Comparison of ENCODE assay signal across 9 cellular contexts in genomic region chr20:50848341-50848808, GRCh38. TPM values are rescaled to one million over a fixed set of nuclear protein-coding genes. Genes with fewer than 3 reads are reported as not detected.
DNase-seq lines count a peak whose midpoint lies in the region; ATAC-seq and TF ChIP-seq lines count a peak whose summit lies in the region.
"Had no signal": no experiment of that assay in that cellular context is flagged by ENCODE, and none has a peak within 500 bp of the region (broad histone marks: within the 10 kb centered on the region; RNA-seq: fewer than 3 reads in every experiment).

No MANE protein-coding gene starts in this region.

- intact Hi-C loops in CD4-positive, alpha-beta T cell (cut with DNase I, micrococcal nuclease): no loop called here

- no peaks in the 10 kb centered on the region for H3K36me3 Mint-ChIP-seq in brain
- peaks cover 18% of the 10 kb centered on the region for H3K36me3 Mint-ChIP-seq in CD4-positive, alpha-beta T cell (ENCODE audit: low read depth)

- TF ChIP-seq CTCF in brain (conservative IDR thresholded peaks at IDR 0.05) (no peak), suprapubic skin (IDR thresholded peaks at IDR 0.05) (no peak)
- no peak for TF ChIP-seq CTCF in CD4-positive, alpha-beta T cell (IDR thresholded peaks at IDR 0.05)

- no peak for TF ChIP-seq EP300 in suprapubic skin (IDR thresholded peaks at IDR 0.05)

- no peak for ATAC-seq in CD4-positive, alpha-beta T cell (ENCODE audit: poor library complexity)

- CTCF ChIA-PET in CD4-positive, alpha-beta T cell (lab: Charles Lee): interaction anchor here (1.4 kb wide), 1 partner anchor 54 kb away, joined by 3 read pairs; no protein-coding TSS in a partner anchor

- H3K4me1 ChIP-seq in suprapubic skin: peaks cover 46% of the 10 kb centered on the region

- DNase-seq in NCI-H446 (lab: John Stamatoyannopoulos, UW) (peak; percentile 52 to 73), suprapubic skin (ENCODE audit: low spot score in 2 of 2) (no peak), cortex of kidney (lab: John Stamatoyannopoulos, UW) (no peak)
- no peak for DNase-seq in activated CD4-positive, alpha-beta T cell treated with anti-CD3 and anti-CD28 coated beads for 1 hour
- no peak for DNase-seq in CD4-positive, alpha-beta T cell
- no peak for DNase-seq in stimulated activated CD4-positive, alpha-beta T cell treated with anti-CD3 and anti-CD28 coated beads, Interleukin-4, amount 100 ng/mL, for 4 hours
- DNase-seq: T-helper 9 cell had no signal

- no peaks in the 10 kb centered on the region for H3K27me3 Mint-ChIP-seq in brain
- H3K27me3 Mint-ChIP-seq in CD4-positive, alpha-beta T cell: no peaks in the 10 kb centered on the region

- no peaks in the 10 kb centered on the region for H3K36me3 ChIP-seq in suprapubic skin

- no peaks in the 10 kb centered on the region for H3K9me3 ChIP-seq in suprapubic skin
- no peaks in the 10 kb centered on the region for H3K9me3 ChIP-seq in CD4-positive, alpha-beta T cell (ENCODE audit: control insufficient read depth, low read length)

- H3K4me1 Mint-ChIP-seq in brain: peaks cover 21% of the 10 kb centered on the region
- no peaks in the 10 kb centered on the region for H3K4me1 Mint-ChIP-seq in CD4-positive, alpha-beta T cell (ENCODE audit: low read depth)

- no peak for TF ChIP-seq POLR2A in suprapubic skin (IDR thresholded peaks at IDR 0.05)

- H3K27me3 ChIP-seq in layer of hippocampus (ENCODE audit: control insufficient read depth, insufficient read depth, low read length) (no peaks in the 10 kb centered on the region), suprapubic skin (no peaks in the 10 kb centered on the region)
- no peaks in the 10 kb centered on the region for H3K27me3 ChIP-seq in CD4-positive, alpha-beta T cell (ENCODE audit: control insufficient read depth, insufficient read depth, low read length)

- peaks cover 0 to 3% (median 0%) of the 10 kb centered on the region in 5 experiments for H3K9me3 Mint-ChIP-seq in brain
- H3K9me3 Mint-ChIP-seq in CD4-positive, alpha-beta T cell: no peaks in the 10 kb centered on the region

- peak overlapping the region; percentile 30 for H3K4me3 ChIP-seq in suprapubic skin

- H3K27ac Mint-ChIP-seq in brain: peak overlapping the region in 4 of 5 experiments; percentile 5 to 92 (median 48)
- H3K27ac Mint-ChIP-seq in CD4-positive, alpha-beta T cell: no peak overlapping the region

- 32% methylated on average over 5 of the region's 8 CpGs for WGBS in suprapubic skin

- POLR2A ChIA-PET in CD4-positive, alpha-beta T cell (lab: Charles Lee): interaction anchor here (0.7 to 2.6 kb wide), 2 partner anchors 54 to 506 kb away, joined by 3 to 7 read pairs; partner anchors contain the start of gene BCAS4

- peak overlapping the region; percentile 46 for H3K27ac ChIP-seq in layer of hippocampus (ENCODE audit: low read depth, low read length)
- peak overlapping the region; percentile 75 for H3K27ac ChIP-seq in suprapubic skin
- H3K27ac ChIP-seq in CD4-positive, alpha-beta T cell (ENCODE audit: low read depth, low read length): no peak overlapping the region

- H3K4me3 Mint-ChIP-seq in brain: peak overlapping the region in 1 of 5 experiments; percentile 30
- no peak overlapping the region for H3K4me3 Mint-ChIP-seq in CD4-positive, alpha-beta T cell

RNA-seq across cellular contexts. Expression of gene BCAS4, which starts 53.5 kb away (rescaled TPM):
- polyA plus RNA-seq in brain (ENCODE audit: insufficient read depth, low read depth, low replicate concordance): 9.0 TPM
- total RNA-seq in suprapubic skin: 1 to 10 TPM in 3 of 4 donors, under 1 TPM in 1; 0.91 to 2.6 (median 1.2) TPM
- total RNA-seq in CD4-positive, alpha-beta T cell: 10 to 100 TPM; 19.0 to 20.9 TPM

Comparison
In these comparisons a context has a peak if more than half of its experiments do, and no peak if none do; other contexts are left out.
1. DNase-seq: peak in NCI-H446 (2 of 2); none in suprapubic skin (0 of 2), activated CD4-positive, alpha-beta T cell treated with anti-CD3 and anti-CD28 coated beads for 1 hour (single experiment), CD4-positive, alpha-beta T cell (0 of 10), stimulated activated CD4-positive, alpha-beta T cell treated with anti-CD3 and anti-CD28 coated beads, Interleukin-4, amount 100 ng/mL, for 4 hours (0 of 2) and cortex of kidney (single experiment).
2. RNA of gene BCAS4, which starts 53.5 kb away (total RNA-seq): 19.0 to 20.9 TPM in CD4-positive, alpha-beta T cell; 0.91 to 2.6 TPM in suprapubic skin; every median in the first group is over 4 times any median in the second.